26 cellular contexts compared by ENCODE assay signal in genomic region chrX:145856181-145856580, GRCh38. TPM values are rescaled to one million over a fixed set of nuclear protein-coding genes. Genes with fewer than 3 reads are reported as not detected.
DNase-seq lines count a peak whose midpoint lies in the region; ATAC-seq, FAIRE-seq and TF ChIP-seq lines count a peak whose summit lies in the region.
"Had no signal": no experiment of that assay in that cellular context is flagged by ENCODE, and none has a peak within 500 bp of the region (broad histone marks: within the 10 kb centered on the region; RNA-seq: fewer than 3 reads in every experiment).

No MANE protein-coding gene starts in this region.

- DNase-seq in MCF 10A (ENCODE audit: unreplicated experiment) (peak; percentile 52), mammary epithelial cell (no peak), astrocyte (ENCODE audit: low read depth) (no peak), foreskin melanocyte (peak; percentile 51), renal cortical epithelial cell (ENCODE audit: low read depth) (peak; percentile 66)
- DNase-seq in activated T-cell treated with anti-CD3 and anti-CD28 coated beads, Interleukin-2, amount 50 U/mL, for 24 hours = no peak
- DNase-seq: ACHN; AML-193; BE2C; CD4-positive, alpha-beta T cell; CD8-positive, alpha-beta memory T cell; COR-L47; DMS153; DND-41; H9 had no signal

- POLR2A ChIA-PET in MCF 10A (lab: Yijun Ruan, JAX) = no interaction called here

- H3K36me3 Mint-ChIP-seq in MCF 10A (ENCODE audit: insufficient read depth, unreplicated experiment) (no peaks in the 10 kb centered on the region), astrocyte (ENCODE audit: low read depth, unreplicated experiment) (no peaks in the 10 kb centered on the region)
- no peaks in the 10 kb centered on the region for H3K36me3 Mint-ChIP-seq in activated T-cell treated with anti-CD3 and anti-CD28 coated beads, Interleukin-2, amount 50 U/mL, for 24 hours (ENCODE audit: low read depth)
- H3K36me3 Mint-ChIP-seq: CD14-positive monocyte; CD8-positive, alpha-beta memory T cell had no signal

- no peaks in the 10 kb centered on the region for H3K27me3 Mint-ChIP-seq in MCF 10A (ENCODE audit: insufficient read depth, unreplicated experiment)
- no peaks in the 10 kb centered on the region for H3K27me3 Mint-ChIP-seq in astrocyte (ENCODE audit: low read depth, unreplicated experiment)
- H3K27me3 Mint-ChIP-seq in activated T-cell treated with anti-CD3 and anti-CD28 coated beads, Interleukin-2, amount 50 U/mL, for 24 hours = no peaks in the 10 kb centered on the region
- H3K27me3 Mint-ChIP-seq: CD4-positive, alpha-beta T cell had no signal

- no peaks in the 10 kb centered on the region for H4K20me1 ChIP-seq in mammary epithelial cell (ENCODE audit: insufficient read depth, low read length)
- no peaks in the 10 kb centered on the region for H4K20me1 ChIP-seq in astrocyte (ENCODE audit: insufficient read depth, low read length)
- H4K20me1 ChIP-seq: BLaER1 treated with 17β-estradiol and CSF1 and Interleukin-3, amounts not matched to agents 10 nM and 100 nM had no signal

- TF ChIP-seq CTCF in MCF 10A (IDR thresholded peaks at IDR 0.05; ENCODE audit: unreplicated experiment) (no peak), mammary epithelial cell (conservative IDR thresholded peaks at IDR 0.05 in 1 of 2, IDR thresholded peaks at IDR 0.05 in 1 of 2; ENCODE audit: extremely low read depth in 1 of 2, insufficient read depth in 1 of 2, low read depth in 1 of 2, low read length in 2 of 2) (no peak), astrocyte (IDR thresholded peaks at IDR 0.05; ENCODE audit: insufficient read depth, low read depth, low read length) (no peak)

- intact Hi-C loops in MCF 10A (cut with micrococcal nuclease) = no loop called here
- intact Hi-C loops in mammary epithelial cell (cut with micrococcal nuclease) = no loop called here

- BruUV-seq in MCF 10A (replicated peaks; lab: Mats Ljungman, UMichigan) (no TSS peak), mammary epithelial cell (replicated peaks; lab: Mats Ljungman, UMichigan) (no TSS peak)

- H3K4me3 ChIP-seq in mammary epithelial cell (replicated peaks in 1 of 3; ENCODE audit: insufficient read depth in 1 of 3, low read depth in 2 of 3, low read length in 3 of 3) (no peak overlapping the region), astrocyte (ENCODE audit: insufficient read depth, low read depth, low read length) (no peak overlapping the region)
- H3K4me3 ChIP-seq: A549; BLaER1 treated with 17β-estradiol and CSF1 and Interleukin-3, amounts not matched to agents 10 nM and 100 nM; GM23338 had no signal

- H3K27ac ChIP-seq in mammary epithelial cell (ENCODE audit: insufficient read depth, low read depth, low read length) = no peak overlapping the region
- H3K27ac ChIP-seq in astrocyte (ENCODE audit: low read depth, low read length) = no peak overlapping the region
- H3K27ac ChIP-seq: 22Rv1; A549; BLaER1 treated with 17β-estradiol and CSF1 and Interleukin-3, amounts not matched to agents 10 nM and 100 nM had no signal

- H3K9me3 Mint-ChIP-seq in MCF 10A (ENCODE audit: unreplicated experiment) (peaks cover 8% of the 10 kb centered on the region), astrocyte (ENCODE audit: unreplicated experiment) (peaks cover 7% of the 10 kb centered on the region)
- no peaks in the 10 kb centered on the region for H3K9me3 Mint-ChIP-seq in activated T-cell treated with anti-CD3 and anti-CD28 coated beads, Interleukin-2, amount 50 U/mL, for 24 hours

- no peak overlapping the region for H3K9ac ChIP-seq in mammary epithelial cell (ENCODE audit: insufficient read depth, low read length)
- no peak overlapping the region for H3K9ac ChIP-seq in astrocyte (ENCODE audit: low read length)
- H3K9ac ChIP-seq: BLaER1 treated with 17β-estradiol and CSF1 and Interleukin-3, amounts not matched to agents 10 nM and 100 nM had no signal

- H3K4me3 Mint-ChIP-seq in MCF 10A (ENCODE audit: unreplicated experiment) (no peak overlapping the region), astrocyte (ENCODE audit: unreplicated experiment) (no peak overlapping the region)
- H3K4me3 Mint-ChIP-seq in activated T-cell treated with anti-CD3 and anti-CD28 coated beads, Interleukin-2, amount 50 U/mL, for 24 hours = no peak overlapping the region
- H3K4me3 Mint-ChIP-seq: CD14-positive monocyte; CD4-positive, alpha-beta T cell; CD8-positive, alpha-beta memory T cell; GM23338; H9 had no signal

- peak; percentile 45 for FAIRE-seq in astrocyte (lab: Jason Lieb, UNC)
- FAIRE-seq: A549, G401.6, GM12892, GM19239 had no signal

- H3K9me3 ChIP-seq in mammary epithelial cell (replicated peaks; ENCODE audit: insufficient read depth, low read length) (peaks cover 13% of the 10 kb centered on the region), astrocyte (ENCODE audit: insufficient read depth, low read depth, low read length) (no peaks in the 10 kb centered on the region)
- H3K9me3 ChIP-seq: A549, BE2C had no signal

- H2AFZ ChIP-seq in mammary epithelial cell (ENCODE audit: low read depth, low read length) (no peak overlapping the region), astrocyte (ENCODE audit: low read depth, low read length) (no peak overlapping the region)
- H2AFZ ChIP-seq: GM23338 had no signal

- no peak overlapping the region for H3K27ac Mint-ChIP-seq in MCF 10A (ENCODE audit: low read depth, unreplicated experiment)
- H3K27ac Mint-ChIP-seq in astrocyte (ENCODE audit: unreplicated experiment) = no peak overlapping the region
- H3K27ac Mint-ChIP-seq in activated T-cell treated with anti-CD3 and anti-CD28 coated beads, Interleukin-2, amount 50 U/mL, for 24 hours = no peak overlapping the region
- H3K27ac Mint-ChIP-seq: CD14-positive monocyte; CD4-positive, alpha-beta T cell; CD8-positive, alpha-beta memory T cell; GM23338 had no signal

- in situ Hi-C loops in mammary epithelial cell (cut with MboI; ENCODE audit: low sequenced_read_pairs in 2 of 2) = no loop called here

- H3K36me3 ChIP-seq in mammary epithelial cell (ENCODE audit: insufficient read depth, low read length) = no peaks in the 10 kb centered on the region
- no peaks in the 10 kb centered on the region for H3K36me3 ChIP-seq in astrocyte (ENCODE audit: insufficient read depth, low read length)
- H3K36me3 ChIP-seq: BE2C; BLaER1 treated with 17β-estradiol and CSF1 and Interleukin-3, amounts not matched to agents 10 nM and 100 nM had no signal

- H3K4me1 ChIP-seq in mammary epithelial cell (ENCODE audit: insufficient read depth, low read length) = no peaks in the 10 kb centered on the region
- H3K4me1 ChIP-seq in astrocyte (ENCODE audit: insufficient read depth, low read length) = no peaks in the 10 kb centered on the region
- H3K4me1 ChIP-seq: A549; BE2C; BLaER1 treated with 17β-estradiol and CSF1 and Interleukin-3, amounts not matched to agents 10 nM and 100 nM had no signal

- 70% methylated on average over 4 of the region's 4 CpGs for WGBS in mammary epithelial cell (ENCODE audit: low coverage, missing lambda C conversion rate)

- CTCF ChIA-PET in MCF 10A (lab: Yijun Ruan, JAX) (no interaction called here), mammary epithelial cell (lab: Charles Lee; ENCODE audit: low non-redundant PET) (no interaction called here)

- H3K4me1 Mint-ChIP-seq in MCF 10A (ENCODE audit: insufficient read depth, unreplicated experiment) (no peaks in the 10 kb centered on the region), astrocyte (ENCODE audit: low read depth, unreplicated experiment) (no peaks in the 10 kb centered on the region)
- no peaks in the 10 kb centered on the region for H3K4me1 Mint-ChIP-seq in activated T-cell treated with anti-CD3 and anti-CD28 coated beads, Interleukin-2, amount 50 U/mL, for 24 hours (ENCODE audit: low read depth)
- H3K4me1 Mint-ChIP-seq: CD14-positive monocyte; CD8-positive, alpha-beta memory T cell had no signal

- no peak overlapping the region for H3K4me2 ChIP-seq in mammary epithelial cell (ENCODE audit: insufficient read depth, low read depth, low read length)
- H3K4me2 ChIP-seq in astrocyte (ENCODE audit: low read length) = no peak overlapping the region
- H3K4me2 ChIP-seq: A549; BLaER1 treated with 17β-estradiol and CSF1 and Interleukin-3, amounts not matched to agents 10 nM and 100 nM; GM23338 had no signal

- no peaks in the 10 kb centered on the region for H3K27me3 ChIP-seq in mammary epithelial cell (ENCODE audit: insufficient read depth, low read length)
- no peaks in the 10 kb centered on the region for H3K27me3 ChIP-seq in astrocyte (ENCODE audit: insufficient read depth, low read length)
- H3K27me3 ChIP-seq: BE2C had no signal

- ATAC-seq in GM19463 (IDR thresholded peaks at IDR 0.05; ENCODE audit: unreplicated experiment) (no peak), HG02885 (IDR thresholded peaks at IDR 0.05; ENCODE audit: poor library complexity, unreplicated experiment) (no peak)
- ATAC-seq: A549, GM23338, HCT116 had no signal

- H3K79me2 ChIP-seq in mammary epithelial cell (ENCODE audit: insufficient read depth, low read length) = no peaks in the 10 kb centered on the region
- H3K79me2 ChIP-seq in astrocyte (ENCODE audit: insufficient read depth, low read length) = no peaks in the 10 kb centered on the region

- dilution Hi-C loops in mammary epithelial cell (cut with HindIII; ENCODE audit: low sequenced_read_pairs) = no loop called here

RNA-seq across cellular contexts. Expression of gene SLITRK2, which starts 38.6 kb away (rescaled TPM):
- not detected in 2 replicates for total RNA-seq in MCF 10A (2022)
- under 1 TPM in 1 of 2 donors, not detected in 1; under 0.01 TPM for total RNA-seq in mammary epithelial cell
- not detected for polyA plus RNA-seq in mammary epithelial cell
- not detected for polyA minus RNA-seq in mammary epithelial cell
- total RNA-seq in astrocyte = not detected in 2 replicates
- 0.10 and 0.17 TPM in 2 replicates for total RNA-seq in renal cortical epithelial cell
- total RNA-seq: CD4-positive, alpha-beta T cell; CD8-positive, alpha-beta memory T cell had no signal
- polyA plus RNA-seq: A549; CD14-positive monocyte; CD8-positive, alpha-beta memory T cell had no signal

Comparison
In these comparisons a context has a peak if more than half of its experiments do, and no peak if none do; other contexts are left out.
1. DNase-seq: peak in MCF 10A (single experiment), foreskin melanocyte (single experiment) and renal cortical epithelial cell (single experiment); none in mammary epithelial cell (single experiment), astrocyte (single experiment) and activated T-cell treated with anti-CD3 and anti-CD28 coated beads, Interleukin-2, amount 50 U/mL, for 24 hours (single experiment).